6 cellular contexts compared by ENCODE assay signal in genomic region chr14:100413699-100414098, GRCh38.
"Had no signal": no experiment of that assay in that cellular context is flagged by ENCODE, and none has a peak within 500 bp of the region (broad histone marks: within the 10 kb centered on the region; RNA-seq: fewer than 3 reads in every experiment).

No MANE protein-coding gene starts in this region.

- DNase-seq: H9, HCEC 1CT, HFFc6, KG1 had no signal

- H3K4me3 ChIP-seq: GM23338 had no signal

- H3K27ac ChIP-seq: HL-60 had no signal
